In the genomic region with DNA sequence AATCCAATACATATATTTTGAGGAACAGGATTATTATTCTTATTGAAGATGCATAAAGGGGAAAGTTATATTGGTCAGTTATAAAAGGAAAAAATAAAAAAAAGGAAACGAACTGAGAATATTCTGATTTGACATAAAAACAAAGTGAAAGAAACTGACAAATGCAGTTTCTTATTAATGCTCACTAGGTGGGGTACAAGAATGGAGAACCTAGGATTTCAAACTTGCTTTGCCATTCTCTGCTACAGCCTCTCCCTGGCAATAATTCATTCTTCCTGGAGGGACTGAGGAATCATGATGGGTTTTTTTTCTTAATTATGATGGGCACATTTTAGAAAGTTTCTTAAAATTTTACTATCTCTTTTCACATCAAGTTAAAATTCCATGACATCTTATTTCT, we compare ENCODE assay signal across 2 cellular contexts.
TF ChIP-seq lines count a peak whose summit lies in the region.

No MANE protein-coding gene starts in this region.

TF ChIP-seq in A549, 52 proteins besides CTCF, POLR2A, EP300 and RAD21:
- TF ChIP-seq SMC3 (IDR thresholded peaks at IDR 0.05): peak; percentile 47; the same call in 1 of the 3 replicates
- no peak for TF ChIP-seq ATOH8 (CRISPR knock-in tag; IDR thresholded peaks at IDR 0.05; ENCODE audit: low read depth)

TF ChIP-seq in IMR-90, 13 proteins besides CTCF, POLR2A, EP300 and RAD21:
- no peak for TF ChIP-seq MXI1 (IDR thresholded peaks at IDR 0.05; ENCODE audit: borderline replicate concordance, low read depth, low read length)
- no peak for TF ChIP-seq USF2 (IDR thresholded peaks at IDR 0.05; ENCODE audit: low read depth, low read length)
- no peak for TF ChIP-seq RCOR1 (IDR thresholded peaks at IDR 0.05; ENCODE audit: insufficient replicate concordance, low read length)
- no peak for TF ChIP-seq SMC3 (IDR thresholded peaks at IDR 0.05; ENCODE audit: low read depth, low read length)
- TF ChIP-seq FOS (IDR thresholded peaks at IDR 0.05; ENCODE audit: low read depth, low read length): no peak
